ENCODE assay signal across 9 cellular contexts in the genomic region with DNA sequence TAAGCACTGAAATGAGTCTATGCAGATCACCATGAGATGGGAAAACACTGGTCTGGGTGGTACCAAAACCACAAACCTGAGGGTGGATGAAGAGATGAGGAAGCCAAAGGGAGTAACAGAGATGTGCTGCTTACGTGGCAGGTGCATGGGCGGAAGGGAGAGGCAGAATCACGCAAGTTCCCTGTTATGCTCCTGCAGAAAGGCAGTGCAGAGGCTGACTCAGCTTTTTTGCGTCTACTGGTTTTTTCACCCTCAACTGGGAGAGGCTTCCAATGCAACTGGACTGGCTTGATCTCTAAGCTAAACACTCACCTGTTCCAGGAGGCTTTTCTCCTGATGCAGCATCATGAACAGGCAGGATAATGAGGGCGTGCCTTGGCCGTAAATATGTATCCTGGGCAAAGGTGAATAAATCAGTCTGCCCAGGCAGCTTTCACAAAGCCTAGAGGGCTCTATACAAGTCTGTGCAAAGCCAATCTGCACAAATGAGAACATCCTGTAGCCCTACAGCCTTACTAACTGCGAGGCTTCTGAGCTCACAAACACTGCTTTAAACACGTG.
DNase-seq lines count a peak whose midpoint lies in the region; ATAC-seq lines count a peak whose summit lies in the region.
"Had no signal": no experiment of that assay in that cellular context is flagged by ENCODE, and none has a peak within 500 bp of the region (broad histone marks: within the 10 kb centered on the region; RNA-seq: fewer than 3 reads in every experiment).

No MANE protein-coding gene starts in this region.

- peak; percentile 87 for DNase-seq in activated CD4-positive, alpha-beta T cell treated with anti-CD3 and anti-CD28 coated beads, Interleukin-2, amount 10 ng/mL, durations not matched to agents 24 days and 14 days
- DNase-seq in germinal center (ENCODE audit: low spot score) (peak; percentile 40), HCEC 1CT (no peak), NCI-H187 (lab: John Stamatoyannopoulos, UW) (no peak), glomerular visceral epithelial cell (ENCODE audit: extremely low spot score) (no peak)
- DNase-seq in stimulated activated naive CD8-positive, alpha-beta T cell treated with anti-CD3 and anti-CD28 coated beads, Interleukin-15, amount 100 ng/mL, for 72 hours: peak; percentile 48 to 81

- H3K36me3 Mint-ChIP-seq in activated CD4-positive, alpha-beta T cell treated with anti-CD3 and anti-CD28 coated beads, Interleukin-2, amount 10 ng/mL, durations not matched to agents 24 days and 14 days (ENCODE audit: low read depth): peaks cover 30% of the 10 kb centered on the region

- H3K9me3 Mint-ChIP-seq in activated CD4-positive, alpha-beta T cell treated with anti-CD3 and anti-CD28 coated beads, Interleukin-2, amount 10 ng/mL, durations not matched to agents 24 days and 14 days: peaks cover 9% of the 10 kb centered on the region
- H3K9me3 Mint-ChIP-seq in stimulated activated naive CD8-positive, alpha-beta T cell treated with anti-CD3 and anti-CD28 coated beads, Interleukin-15, amount 100 ng/mL, for 72 hours: peaks cover 6 to 8% of the 10 kb centered on the region in 2 donors
- H3K9me3 Mint-ChIP-seq: dendritic cell treated with granulocyte-macrophage colony-stimulating factor and Interleukin-4, amounts not matched to agents 40 ng/mL and 50 ng/mL, for 4 days had no signal

- H3K4me3 Mint-ChIP-seq in activated CD4-positive, alpha-beta T cell treated with anti-CD3 and anti-CD28 coated beads, Interleukin-2, amount 10 ng/mL, durations not matched to agents 24 days and 14 days: peak overlapping the region; percentile 64
- peak overlapping the region; percentile 56 to 80 for H3K4me3 Mint-ChIP-seq in stimulated activated naive CD8-positive, alpha-beta T cell treated with anti-CD3 and anti-CD28 coated beads, Interleukin-15, amount 100 ng/mL, for 72 hours
- H3K4me3 Mint-ChIP-seq: dendritic cell treated with granulocyte-macrophage colony-stimulating factor and Interleukin-4, amounts not matched to agents 40 ng/mL and 50 ng/mL, for 4 days had no signal

- H3K4me1 Mint-ChIP-seq in activated CD4-positive, alpha-beta T cell treated with anti-CD3 and anti-CD28 coated beads, Interleukin-2, amount 10 ng/mL, durations not matched to agents 24 days and 14 days: peaks cover 63% of the 10 kb centered on the region
- peaks cover 96% of the 10 kb centered on the region for H3K4me1 Mint-ChIP-seq in stimulated activated naive CD8-positive, alpha-beta T cell treated with anti-CD3 and anti-CD28 coated beads, Interleukin-15, amount 100 ng/mL, for 72 hours

- no peaks in the 10 kb centered on the region for H3K27me3 Mint-ChIP-seq in activated CD4-positive, alpha-beta T cell treated with anti-CD3 and anti-CD28 coated beads, Interleukin-2, amount 10 ng/mL, durations not matched to agents 24 days and 14 days
- no peaks in the 10 kb centered on the region for H3K27me3 Mint-ChIP-seq in stimulated activated naive CD8-positive, alpha-beta T cell treated with anti-CD3 and anti-CD28 coated beads, Interleukin-15, amount 100 ng/mL, for 72 hours
- H3K27me3 Mint-ChIP-seq: dendritic cell treated with granulocyte-macrophage colony-stimulating factor and Interleukin-4, amounts not matched to agents 40 ng/mL and 50 ng/mL, for 4 days had no signal

- peak overlapping the region; percentile 89 for H3K27ac Mint-ChIP-seq in activated CD4-positive, alpha-beta T cell treated with anti-CD3 and anti-CD28 coated beads, Interleukin-2, amount 10 ng/mL, durations not matched to agents 24 days and 14 days
- peak overlapping the region in 1 of 2 donors; percentile 95 for H3K27ac Mint-ChIP-seq in stimulated activated naive CD8-positive, alpha-beta T cell treated with anti-CD3 and anti-CD28 coated beads, Interleukin-15, amount 100 ng/mL, for 72 hours
- H3K27ac Mint-ChIP-seq: dendritic cell treated with granulocyte-macrophage colony-stimulating factor and Interleukin-4, amounts not matched to agents 40 ng/mL and 50 ng/mL, for 4 days had no signal

- ATAC-seq in GM18502 (IDR thresholded peaks at IDR 0.05; ENCODE audit: poor library complexity, unreplicated experiment): peak; percentile 21
- ATAC-seq in HG03066 (IDR thresholded peaks at IDR 0.05; ENCODE audit: low read depth, unreplicated experiment): peak; percentile 25
- peak; percentile 81 for ATAC-seq in stimulated activated naive CD8-positive, alpha-beta T cell treated with anti-CD3 and anti-CD28 coated beads, Interleukin-15, amount 100 ng/mL, for 72 hours

- intact Hi-C loops in activated CD4-positive, alpha-beta T cell treated with anti-CD3 and anti-CD28 coated beads, Interleukin-2, amount 10 ng/mL, durations not matched to agents 24 days and 14 days (cut with micrococcal nuclease): loop anchor here (1.0 to 5.0 kb wide), 4 partner anchors 27 to 113 kb away; no protein-coding TSS in a partner anchor

Comparison
In these comparisons a context has a peak if more than half of its experiments do, and no peak if none do; other contexts are left out.
1. ATAC-seq: peak in every context shown above with its lines; median percentile 81 in stimulated activated naive CD8-positive, alpha-beta T cell treated with anti-CD3 and anti-CD28 coated beads, Interleukin-15, amount 100 ng/mL, for 72 hours; 25 in HG03066; 21 in GM18502.
2. DNase-seq: peak in activated CD4-positive, alpha-beta T cell treated with anti-CD3 and anti-CD28 coated beads, Interleukin-2, amount 10 ng/mL, durations not matched to agents 24 days and 14 days (single experiment), germinal center (single experiment) and stimulated activated naive CD8-positive, alpha-beta T cell treated with anti-CD3 and anti-CD28 coated beads, Interleukin-15, amount 100 ng/mL, for 72 hours (2 of 2); none in HCEC 1CT (single experiment), NCI-H187 (0 of 2) and glomerular visceral epithelial cell (single experiment).